ENCODE assay signal across 8 cellular contexts in genomic region chr10:118754556-118755423, GRCh38. TPM values are rescaled to one million over a fixed set of nuclear protein-coding genes. Genes with fewer than 3 reads are reported as not detected.
DNase-seq lines count a peak whose midpoint lies in the region; TF ChIP-seq lines count a peak whose summit lies in the region.

TSS of gene CACUL1 (minus strand) at chr10:118754970. CDS start at chr10:118754762, 208 bp downstream.

- H3K36me3 Mint-ChIP-seq in HFFc6 (ENCODE audit: low read depth), result no peaks in the 10 kb centered on the region
- peaks cover 10% of the 10 kb centered on the region for H3K36me3 Mint-ChIP-seq in activated naive CD4-positive, alpha-beta T cell treated with anti-CD3 and anti-CD28 coated beads, Interleukin-2, amount 10 ng/mL, durations not matched to agents 7 days and 5 days

- no peak for TF ChIP-seq CTCF in HFFc6 (IDR thresholded peaks at IDR 0.05)
- TF ChIP-seq CTCF in NB4 (IDR thresholded peaks at IDR 0.05; ENCODE audit: low read depth, low read length), result no peak

- TF ChIP-seq POLR2A in NB4 (IDR thresholded peaks at IDR 0.05; ENCODE audit: extremely low read depth, insufficient read length), result peak; percentile 85

- H3K9ac ChIP-seq in SK-N-MC (ENCODE audit: insufficient read length), result peak within 1 kb of the TSS; percentile 80

- H3K27ac ChIP-seq in SK-N-MC, result no peak within 1 kb of the TSS

- peak within 1 kb of the TSS; percentile 88 for H3K27ac Mint-ChIP-seq in HFFc6
- H3K27ac Mint-ChIP-seq in activated naive CD4-positive, alpha-beta T cell treated with anti-CD3 and anti-CD28 coated beads, Interleukin-2, amount 10 ng/mL, durations not matched to agents 7 days and 5 days, result peak within 1 kb of the TSS; percentile 89

- H3K4me3 ChIP-seq in NB4 (ENCODE audit: low read depth, low read length), result peak within 1 kb of the TSS; percentile 83
- peak within 1 kb of the TSS; percentile 83 for H3K4me3 ChIP-seq in SK-N-MC

- DNase-seq in GM04503 (ENCODE audit: low read depth), result peak; percentile 94
- DNase-seq in HFFc6, result peak; percentile 100
- peak; percentile 100 for DNase-seq in NB4 (ENCODE audit: low read depth)
- peak; percentile 66 for DNase-seq in SK-N-MC (ENCODE audit: low read depth, low spot score)
- peak; percentile 100 for DNase-seq in activated naive CD4-positive, alpha-beta T cell treated with anti-CD3 and anti-CD28 coated beads, Interleukin-2, amount 10 ng/mL, durations not matched to agents 7 days and 5 days
- peak; percentile 99 for DNase-seq in germinal center (ENCODE audit: low spot score)
- peak; percentile 99 for DNase-seq in non-pigmented ciliary epithelial cell (ENCODE audit: low read depth)
- DNase-seq in superior temporal gyrus (ENCODE audit: extremely low spot score), result peak; percentile 100

- CTCF ChIA-PET in activated naive CD4-positive, alpha-beta T cell treated with anti-CD3 and anti-CD28 coated beads, Interleukin-2, amount 10 ng/mL, durations not matched to agents 7 days and 5 days (lab: Charles Lee), result interaction anchor here (1.2 to 1.8 kb wide), 3 partner anchors 14 to 24 kb away, joined by 4 to 5 read pairs (median 4); no protein-coding TSS in a partner anchor

- peaks cover 28% of the 10 kb centered on the region for H3K4me1 Mint-ChIP-seq in HFFc6 (ENCODE audit: low read depth)
- peaks cover 29% of the 10 kb centered on the region for H3K4me1 Mint-ChIP-seq in activated naive CD4-positive, alpha-beta T cell treated with anti-CD3 and anti-CD28 coated beads, Interleukin-2, amount 10 ng/mL, durations not matched to agents 7 days and 5 days

- peaks cover 6% of the 10 kb centered on the region for H3K27me3 Mint-ChIP-seq in HFFc6 (ENCODE audit: insufficient read depth)
- peaks cover 19% of the 10 kb centered on the region for H3K27me3 Mint-ChIP-seq in activated naive CD4-positive, alpha-beta T cell treated with anti-CD3 and anti-CD28 coated beads, Interleukin-2, amount 10 ng/mL, durations not matched to agents 7 days and 5 days

- no peaks in the 10 kb centered on the region for H3K9me3 Mint-ChIP-seq in HFFc6
- H3K9me3 Mint-ChIP-seq in activated naive CD4-positive, alpha-beta T cell treated with anti-CD3 and anti-CD28 coated beads, Interleukin-2, amount 10 ng/mL, durations not matched to agents 7 days and 5 days, result no peaks in the 10 kb centered on the region

- H3K36me3 ChIP-seq in SK-N-MC (ENCODE audit: insufficient read depth, low read length), result no peaks in the 10 kb centered on the region

- H3K9me3 ChIP-seq in SK-N-MC (ENCODE audit: low read depth, low read length), result no peaks in the 10 kb centered on the region

- H3K4me3 Mint-ChIP-seq in HFFc6, result peak within 1 kb of the TSS; percentile 87
- H3K4me3 Mint-ChIP-seq in activated naive CD4-positive, alpha-beta T cell treated with anti-CD3 and anti-CD28 coated beads, Interleukin-2, amount 10 ng/mL, durations not matched to agents 7 days and 5 days, result peak within 1 kb of the TSS; percentile 93

RNA-seq across cellular contexts. Expression of gene CACUL1, which starts in this region (rescaled TPM):
- total RNA-seq in HFFc6 (2021; fragmentation: NEBNext Ultra II Directional; extraction: Animal tissue kit (Norgen Biotek cat#: 25700)), result 10 to 100 TPM; 31.5 to 34.0 (median 32.7) TPM
